ENCODE assay signal across 1 cellular context in the genomic region with DNA sequence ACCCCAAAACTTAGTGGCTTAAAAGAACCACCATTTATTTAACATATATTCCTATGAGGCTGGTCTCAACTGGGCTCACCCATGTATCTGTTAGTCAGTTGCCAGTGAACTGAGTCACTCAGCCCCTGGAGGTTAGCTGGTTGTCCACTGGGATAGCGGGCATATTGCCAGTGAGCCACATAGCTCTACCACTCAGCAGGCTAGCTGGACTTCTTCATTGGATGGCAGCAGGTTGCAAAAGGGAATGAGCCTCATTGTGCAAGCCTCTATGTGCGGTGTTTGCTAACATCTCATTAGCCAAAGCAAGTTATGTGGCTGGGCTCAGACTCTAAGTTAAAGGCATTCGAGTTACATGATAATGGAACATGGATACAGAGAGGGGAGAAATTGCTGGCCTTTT.
TF ChIP-seq lines count a peak whose summit lies in the region.

No MANE protein-coding gene starts in this region.

TF ChIP-seq in HCT116, 20 proteins besides CTCF, POLR2A, EP300 and RAD21 (continued from another document):
- TF ChIP-seq EGR1 (IDR thresholded peaks at IDR 0.05; ENCODE audit: low read depth) (no peak), EZH2 (IDR thresholded peaks at IDR 0.05) (no peak), ZNF274 (IDR thresholded peaks at IDR 0.05; ENCODE audit: low read depth, low read length) (no peak), SIN3A (IDR thresholded peaks at IDR 0.05; ENCODE audit: low read depth) (no peak), CEBPB (IDR thresholded peaks at IDR 0.05; ENCODE audit: low read depth) (no peak), CBX3 (IDR thresholded peaks at IDR 0.05; ENCODE audit: low read depth) (no peak), ELF1 (IDR thresholded peaks at IDR 0.05; ENCODE audit: borderline replicate concordance, low read depth) (no peak), TCF7L2 (IDR thresholded peaks at IDR 0.05; ENCODE audit: borderline replicate concordance, extremely low read depth, insufficient read depth, insufficient read length) (no peak), SRF (IDR thresholded peaks at IDR 0.05; ENCODE audit: low read depth) (no peak), ZBTB33 (IDR thresholded peaks at IDR 0.05; ENCODE audit: extremely low read depth, insufficient replicate concordance, low read length) (no peak), SP1 (IDR thresholded peaks at IDR 0.05; ENCODE audit: low read depth) (no peak), ZFX (IDR thresholded peaks at IDR 0.05) (no peak), EZH2phosphoT487 (IDR thresholded peaks at IDR 0.05; ENCODE audit: borderline replicate concordance) (no peak)
- TF ChIP-seq, protein P1, sequence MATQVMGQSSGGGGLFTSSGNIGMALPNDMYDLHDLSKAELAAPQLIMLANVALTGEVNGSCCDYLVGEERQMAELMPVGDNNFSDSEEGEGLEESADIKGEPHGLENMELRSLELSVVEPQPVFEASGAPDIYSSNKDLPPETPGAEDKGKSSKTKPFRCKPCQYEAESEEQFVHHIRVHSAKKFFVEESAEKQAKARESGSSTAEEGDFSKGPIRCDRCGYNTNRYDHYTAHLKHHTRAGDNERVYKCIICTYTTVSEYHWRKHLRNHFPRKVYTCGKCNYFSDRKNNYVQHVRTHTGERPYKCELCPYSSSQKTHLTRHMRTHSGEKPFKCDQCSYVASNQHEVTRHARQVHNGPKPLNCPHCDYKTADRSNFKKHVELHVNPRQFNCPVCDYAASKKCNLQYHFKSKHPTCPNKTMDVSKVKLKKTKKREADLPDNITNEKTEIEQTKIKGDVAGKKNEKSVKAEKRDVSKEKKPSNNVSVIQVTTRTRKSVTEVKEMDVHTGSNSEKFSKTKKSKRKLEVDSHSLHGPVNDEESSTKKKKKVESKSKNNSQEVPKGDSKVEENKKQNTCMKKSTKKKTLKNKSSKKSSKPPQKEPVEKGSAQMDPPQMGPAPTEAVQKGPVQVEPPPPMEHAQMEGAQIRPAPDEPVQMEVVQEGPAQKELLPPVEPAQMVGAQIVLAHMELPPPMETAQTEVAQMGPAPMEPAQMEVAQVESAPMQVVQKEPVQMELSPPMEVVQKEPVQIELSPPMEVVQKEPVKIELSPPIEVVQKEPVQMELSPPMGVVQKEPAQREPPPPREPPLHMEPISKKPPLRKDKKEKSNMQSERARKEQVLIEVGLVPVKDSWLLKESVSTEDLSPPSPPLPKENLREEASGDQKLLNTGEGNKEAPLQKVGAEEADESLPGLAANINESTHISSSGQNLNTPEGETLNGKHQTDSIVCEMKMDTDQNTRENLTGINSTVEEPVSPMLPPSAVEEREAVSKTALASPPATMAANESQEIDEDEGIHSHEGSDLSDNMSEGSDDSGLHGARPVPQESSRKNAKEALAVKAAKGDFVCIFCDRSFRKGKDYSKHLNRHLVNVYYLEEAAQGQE (IDR thresholded peaks at IDR 0.05; ENCODE audit: low read depth), result no peak
- TF ChIP-seq, protein P2, sequence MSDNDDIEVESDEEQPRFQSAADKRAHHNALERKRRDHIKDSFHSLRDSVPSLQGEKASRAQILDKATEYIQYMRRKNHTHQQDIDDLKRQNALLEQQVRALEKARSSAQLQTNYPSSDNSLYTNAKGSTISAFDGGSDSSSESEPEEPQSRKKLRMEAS (IDR thresholded peaks at IDR 0.05), result no peak
TF ChIP-seq in HCT116: peak in this region for 0.
